ENCODE assay signal across 1 cellular context in the genomic region with DNA sequence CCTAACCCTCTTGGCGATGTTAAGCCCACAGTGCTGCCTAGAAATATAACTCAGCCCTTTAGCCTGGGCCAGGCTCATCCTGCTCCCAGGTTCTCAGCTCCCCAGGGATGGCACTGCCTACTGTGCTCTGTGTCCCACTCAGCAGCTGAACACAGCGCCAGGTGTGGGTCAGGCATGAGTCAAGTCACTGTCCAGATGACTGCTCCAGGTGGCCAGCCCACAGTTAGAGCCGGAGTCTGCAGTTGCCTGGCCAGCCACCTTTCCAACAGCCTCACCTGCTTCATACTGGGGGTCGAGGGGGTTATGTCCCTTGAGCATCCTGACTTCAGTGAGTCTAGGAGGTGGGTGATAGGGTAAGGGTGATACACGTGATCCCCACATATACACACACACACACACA.
TF ChIP-seq lines count a peak whose summit lies in the region.

No MANE protein-coding gene starts in this region.

TF ChIP-seq in IMR-90, 13 proteins besides CTCF, POLR2A, EP300 and RAD21:
- TF ChIP-seq, protein P1, sequence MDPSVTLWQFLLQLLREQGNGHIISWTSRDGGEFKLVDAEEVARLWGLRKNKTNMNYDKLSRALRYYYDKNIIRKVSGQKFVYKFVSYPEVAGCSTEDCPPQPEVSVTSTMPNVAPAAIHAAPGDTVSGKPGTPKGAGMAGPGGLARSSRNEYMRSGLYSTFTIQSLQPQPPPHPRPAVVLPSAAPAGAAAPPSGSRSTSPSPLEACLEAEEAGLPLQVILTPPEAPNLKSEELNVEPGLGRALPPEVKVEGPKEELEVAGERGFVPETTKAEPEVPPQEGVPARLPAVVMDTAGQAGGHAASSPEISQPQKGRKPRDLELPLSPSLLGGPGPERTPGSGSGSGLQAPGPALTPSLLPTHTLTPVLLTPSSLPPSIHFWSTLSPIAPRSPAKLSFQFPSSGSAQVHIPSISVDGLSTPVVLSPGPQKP (IDR thresholded peaks at IDR 0.05; ENCODE audit: borderline replicate concordance, low read depth, low read length), result no peak
- TF ChIP-seq RFX5 (IDR thresholded peaks at IDR 0.05; ENCODE audit: low read depth, low read length) (no peak), FOS (IDR thresholded peaks at IDR 0.05; ENCODE audit: low read depth, low read length) (no peak), CHD1 (IDR thresholded peaks at IDR 0.05; ENCODE audit: low read depth, low read length) (no peak), MAZ (IDR thresholded peaks at IDR 0.05; ENCODE audit: borderline replicate concordance, low read depth, low read length) (no peak), BHLHE40 (IDR thresholded peaks at IDR 0.05; ENCODE audit: low read depth, low read length) (no peak), SMC3 (IDR thresholded peaks at IDR 0.05; ENCODE audit: low read depth, low read length) (no peak)
